ENCODE assay signal across 37 cellular contexts in the genomic region with DNA sequence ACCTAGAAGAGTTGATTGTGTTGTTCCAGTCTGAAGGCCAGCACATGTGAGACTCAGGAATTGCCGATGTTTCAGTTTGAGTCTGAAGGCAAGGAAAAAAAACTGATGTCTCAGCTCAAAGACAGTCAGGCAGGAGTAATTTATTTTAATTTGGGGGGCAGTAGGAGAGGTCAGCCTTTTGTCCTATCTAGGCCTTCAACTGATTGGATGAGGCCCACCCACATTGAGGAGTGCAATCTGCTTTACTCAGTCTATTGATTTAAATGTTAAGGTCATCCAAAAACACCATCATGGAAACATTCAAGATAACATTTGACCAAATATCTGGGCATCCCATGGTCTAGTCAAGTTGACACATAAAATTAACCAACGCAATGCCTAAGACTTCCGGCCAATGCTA.
"Had no signal": no experiment of that assay in that cellular context is flagged by ENCODE, and none has a peak within 500 bp of the region (broad histone marks: within the 10 kb centered on the region; RNA-seq: fewer than 3 reads in every experiment).

No MANE protein-coding gene starts in this region.

- H3K36me3 ChIP-seq: adrenal gland, brain microvascular endothelial cell, breast epithelium, WERI-Rb-1 had no signal

- H3K4me3 Mint-ChIP-seq: activated B cell treated with CpG ODN at 0.5 μM for 24 hours; activated CD4-positive, alpha-beta memory T cell treated with anti-CD3 and anti-CD28 coated beads for 36 hours; activated CD4-positive, alpha-beta T cell treated with anti-CD3 and anti-CD28 coated beads for 36 hours; activated CD4-positive, alpha-beta T cell treated with anti-CD3 and anti-CD28 coated beads, Interleukin-2, amount 10 ng/mL, durations not matched to agents 24 days and 14 days; activated CD8-positive, alpha-beta T cell treated with anti-CD3 and anti-CD28 coated beads for 36 hours; activated naive CD4-positive, alpha-beta T cell treated with anti-CD3 and anti-CD28 coated beads for 36 hours; activated naive CD8-positive, alpha-beta T cell treated with anti-CD3 and anti-CD28 coated beads for 36 hours; activated T-cell treated with anti-CD3 and anti-CD28 coated beads, Interleukin-2, amount 50 U/mL, for 4 hours; activated T-cell treated with anti-CD3 and anti-CD28 coated beads, Interleukin-2, amount 50 U/mL, for 72 hours; activated T-helper 1 cell treated with anti-CD3 and anti-CD28 coated beads, Interleukin-12 subunit alpha, Interleukin-12 subunit beta, Interleukin-2, Interleukin-4 antibody, amounts not matched to agents 30 ng/mL and 10 ng/mL and 1 ng/mL, durations not matched to agents 14 hours and 24 hours and 36 hours; activated T-helper 17 cell treated with anti-CD3 and anti-CD28 coated beads, Interleukin-2, amount 50 U/mL, for 72 hours; T-helper 1 cell treated with Interleukin-12 subunit alpha and Interleukin-12 subunit beta and Interleukin-4 antibody, amounts not matched to agents 30 μg/mL and 1 μg/mL, for 36 hours; T-helper 2 cell treated with Interferon-gamma antibody and Interleukin-4, amounts not matched to agents 5 μg/mL and 100 μg/mL, for 36 hours had no signal

- H3K4me1 Mint-ChIP-seq: activated B cell treated with CpG ODN at 0.5 μM for 24 hours; activated CD4-positive, alpha-beta T cell treated with anti-CD3 and anti-CD28 coated beads for 36 hours; activated CD4-positive, alpha-beta T cell treated with anti-CD3 and anti-CD28 coated beads, Interleukin-2, amount 10 ng/mL, durations not matched to agents 24 days and 14 days; activated naive CD8-positive, alpha-beta T cell treated with anti-CD3 and anti-CD28 coated beads for 36 hours; activated T-helper 17 cell treated with anti-CD3 and anti-CD28 coated beads, Interleukin-2, amount 50 U/mL, for 72 hours had no signal

- DNase-seq: activated B cell treated with CpG ODN at 0.5 μM for 24 hours; activated CD4-positive, alpha-beta memory T cell treated with anti-CD3 and anti-CD28 coated beads for 36 hours; activated CD4-positive, alpha-beta T cell treated with anti-CD3 and anti-CD28 coated beads for 1 hour; activated CD4-positive, alpha-beta T cell treated with anti-CD3 and anti-CD28 coated beads for 36 hours; activated CD4-positive, alpha-beta T cell treated with anti-CD3 and anti-CD28 coated beads, Interleukin-2, amount 10 ng/mL, durations not matched to agents 24 days and 14 days; activated CD4-positive, alpha-beta T cell treated with anti-CD3 and anti-CD28 coated beads, Interleukin-2, amount 50 U/mL, for 1 hour; activated CD4-positive, alpha-beta T cell treated with anti-CD3 and anti-CD28 coated beads, Interleukin-2, amount 50 U/mL, for 4 hours; activated CD8-positive, alpha-beta memory T cell treated with anti-CD3 and anti-CD28 coated beads, Interleukin-2, amount 50 U/mL, for 4 hours; activated CD8-positive, alpha-beta T cell treated with anti-CD3 and anti-CD28 coated beads for 36 hours; activated effector memory CD4-positive, alpha-beta T cell treated with anti-CD3 and anti-CD28 coated beads, Interleukin-2, amount 50 U/mL, for 16 hours; activated gamma-delta T cell treated with Interleukin-2 at 50 U/mL for 16 hours; activated naive CD4-positive, alpha-beta T cell; activated naive CD4-positive, alpha-beta T cell treated with anti-CD3 and anti-CD28 coated beads for 36 hours; activated naive CD4-positive, alpha-beta T cell treated with anti-CD3 and anti-CD28 coated beads, Interleukin-2, amount 50 U/mL, for 16 hours; activated naive CD8-positive, alpha-beta T cell treated with anti-CD3 and anti-CD28 coated beads for 36 hours; activated T-cell treated with anti-CD3 and anti-CD28 coated beads for 4 hours; activated T-cell treated with anti-CD3 and anti-CD28 coated beads, Interleukin-2, amount 50 U/mL, for 1 hour; activated T-cell treated with anti-CD3 and anti-CD28 coated beads, Interleukin-2, amount 50 U/mL, for 4 hours; activated T-cell treated with anti-CD3 and anti-CD28 coated beads, Interleukin-2, amount 50 U/mL, for 72 hours; amniotic stem cell; aorta; body of pancreas; brain microvascular endothelial cell; central memory CD4-positive, alpha-beta T cell; T-helper 1 cell; T-helper 2 cell; T-helper 9 cell; WERI-Rb-1 had no signal

- H3K9me3 ChIP-seq: adrenal gland, body of pancreas, breast epithelium had no signal

- ATAC-seq: activated CD4-positive, alpha-beta T cell treated with anti-CD3 and anti-CD28 coated beads for 36 hours; activated CD8-positive, alpha-beta T cell treated with anti-CD3 and anti-CD28 coated beads for 36 hours; activated naive CD4-positive, alpha-beta T cell treated with anti-CD3 and anti-CD28 coated beads, Interleukin-2, amount 50 U/mL, for 72 hours; activated T-cell treated with anti-CD3 and anti-CD28 coated beads, Interleukin-2, amount 50 U/mL, for 4 hours; activated T-cell treated with anti-CD3 and anti-CD28 coated beads, Interleukin-2, amount 50 U/mL, for 72 hours; activated T-helper 17 cell treated with anti-CD3 and anti-CD28 coated beads, Interleukin-2, amount 50 U/mL, for 72 hours; body of pancreas had no signal

- FAIRE-seq: astrocyte, TTC549 had no signal

- H3K27me3 ChIP-seq: adrenal gland, body of pancreas, brain microvascular endothelial cell, breast epithelium had no signal

- H3K4me1 ChIP-seq: body of pancreas, breast epithelium had no signal

- H3K9me3 Mint-ChIP-seq: activated B cell treated with CpG ODN at 0.5 μM for 24 hours; activated CD4-positive, alpha-beta memory T cell treated with anti-CD3 and anti-CD28 coated beads for 36 hours; activated CD4-positive, alpha-beta T cell treated with anti-CD3 and anti-CD28 coated beads, Interleukin-2, amount 10 ng/mL, durations not matched to agents 24 days and 14 days; activated CD8-positive, alpha-beta T cell treated with anti-CD3 and anti-CD28 coated beads for 36 hours; activated naive CD4-positive, alpha-beta T cell treated with anti-CD3 and anti-CD28 coated beads for 36 hours; activated naive CD4-positive, alpha-beta T cell treated with anti-CD3 and anti-CD28 coated beads, Interleukin-2, amount 50 U/mL, for 72 hours; activated naive CD8-positive, alpha-beta T cell treated with anti-CD3 and anti-CD28 coated beads for 36 hours; activated T-cell treated with anti-CD3 and anti-CD28 coated beads, Interleukin-2, amount 50 U/mL, for 4 hours; activated T-cell treated with anti-CD3 and anti-CD28 coated beads, Interleukin-2, amount 50 U/mL, for 72 hours; activated T-helper 1 cell treated with anti-CD3 and anti-CD28 coated beads, Interleukin-12 subunit alpha, Interleukin-12 subunit beta, Interleukin-2, Interleukin-4 antibody, amounts not matched to agents 30 ng/mL and 10 ng/mL and 1 ng/mL, durations not matched to agents 14 hours and 24 hours and 36 hours; activated T-helper 17 cell treated with anti-CD3 and anti-CD28 coated beads, Interleukin-2, amount 50 U/mL, for 72 hours; T-helper 1 cell treated with Interleukin-12 subunit alpha and Interleukin-12 subunit beta and Interleukin-4 antibody, amounts not matched to agents 30 μg/mL and 1 μg/mL, for 36 hours; T-helper 2 cell treated with Interferon-gamma antibody and Interleukin-4, amounts not matched to agents 5 μg/mL and 100 μg/mL, for 36 hours had no signal

- H3K36me3 Mint-ChIP-seq: activated CD4-positive, alpha-beta memory T cell treated with anti-CD3 and anti-CD28 coated beads for 36 hours; activated naive CD4-positive, alpha-beta T cell treated with anti-CD3 and anti-CD28 coated beads, Interleukin-2, amount 50 U/mL, for 72 hours; activated naive CD8-positive, alpha-beta T cell treated with anti-CD3 and anti-CD28 coated beads for 36 hours had no signal

- H3K4me3 ChIP-seq: adrenal gland, body of pancreas, breast epithelium had no signal

- H3K27ac Mint-ChIP-seq: activated B cell treated with CpG ODN at 0.5 μM for 24 hours; activated CD4-positive, alpha-beta memory T cell treated with anti-CD3 and anti-CD28 coated beads for 36 hours; activated CD4-positive, alpha-beta T cell treated with anti-CD3 and anti-CD28 coated beads for 36 hours; activated CD4-positive, alpha-beta T cell treated with anti-CD3 and anti-CD28 coated beads, Interleukin-2, amount 10 ng/mL, durations not matched to agents 24 days and 14 days; activated CD8-positive, alpha-beta T cell treated with anti-CD3 and anti-CD28 coated beads for 36 hours; activated naive CD4-positive, alpha-beta T cell treated with anti-CD3 and anti-CD28 coated beads for 36 hours; activated naive CD4-positive, alpha-beta T cell treated with anti-CD3 and anti-CD28 coated beads, Interleukin-2, amount 50 U/mL, for 72 hours; activated naive CD8-positive, alpha-beta T cell treated with anti-CD3 and anti-CD28 coated beads for 36 hours; activated T-cell treated with anti-CD3 and anti-CD28 coated beads, Interleukin-2, amount 50 U/mL, for 72 hours; activated T-helper 1 cell treated with anti-CD3 and anti-CD28 coated beads, Interleukin-12 subunit alpha, Interleukin-12 subunit beta, Interleukin-2, Interleukin-4 antibody, amounts not matched to agents 30 ng/mL and 10 ng/mL and 1 ng/mL, durations not matched to agents 14 hours and 24 hours and 36 hours; activated T-helper 17 cell treated with anti-CD3 and anti-CD28 coated beads, Interleukin-2, amount 50 U/mL, for 72 hours; T-helper 1 cell treated with Interleukin-12 subunit alpha and Interleukin-12 subunit beta and Interleukin-4 antibody, amounts not matched to agents 30 μg/mL and 1 μg/mL, for 36 hours; T-helper 2 cell treated with Interferon-gamma antibody and Interleukin-4, amounts not matched to agents 5 μg/mL and 100 μg/mL, for 36 hours had no signal

- H3K27ac ChIP-seq: adrenal gland, body of pancreas, brain microvascular endothelial cell, breast epithelium, WERI-Rb-1 had no signal

- H3K27me3 Mint-ChIP-seq: activated CD4-positive, alpha-beta T cell treated with anti-CD3 and anti-CD28 coated beads for 36 hours; activated CD4-positive, alpha-beta T cell treated with anti-CD3 and anti-CD28 coated beads, Interleukin-2, amount 10 ng/mL, durations not matched to agents 24 days and 14 days; activated naive CD8-positive, alpha-beta T cell treated with anti-CD3 and anti-CD28 coated beads for 36 hours had no signal
